ENCODE assay signal across 18 cellular contexts in the genomic region with DNA sequence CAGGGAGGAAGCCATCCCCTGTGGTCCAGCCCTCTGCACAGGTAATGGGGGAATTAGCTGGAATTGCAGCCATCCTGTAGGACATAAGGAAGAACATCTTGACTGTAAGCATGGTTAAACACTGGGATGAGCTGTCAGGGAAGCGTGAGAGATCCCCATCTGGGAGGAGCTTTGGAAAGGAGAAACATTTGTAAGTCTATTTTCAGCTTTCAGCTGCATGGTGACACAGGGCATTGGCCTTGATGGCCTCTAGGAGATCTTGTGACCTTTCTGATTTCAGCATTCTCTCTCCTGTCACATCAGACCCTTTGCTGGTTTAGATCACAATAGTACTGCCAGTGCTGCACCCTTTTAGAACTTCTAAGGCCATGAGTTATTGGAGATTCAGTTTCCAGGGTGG. TPM values are rescaled to one million over a fixed set of nuclear protein-coding genes. Genes with fewer than 3 reads are reported as not detected.
DNase-seq lines count a peak whose midpoint lies in the region; ATAC-seq and TF ChIP-seq lines count a peak whose summit lies in the region.
"Had no signal": no experiment of that assay in that cellular context is flagged by ENCODE, and none has a peak within 500 bp of the region (broad histone marks: within the 10 kb centered on the region; RNA-seq: fewer than 3 reads in every experiment).

No MANE protein-coding gene starts in this region.

- H3K27me3 ChIP-seq in left ventricle myocardium inferior (ENCODE audit: low read depth) (no peaks in the 10 kb centered on the region), right lobe of liver (no peaks in the 10 kb centered on the region), upper lobe of right lung (no peaks in the 10 kb centered on the region), MG63 (no peaks in the 10 kb centered on the region)
- H3K27me3 ChIP-seq: Peyer's patch had no signal

- H3K27ac Mint-ChIP-seq in brain, result peak overlapping the region in 3 of 5 experiments; percentile 85 to 95 (median 92)

- DNase-seq in left ventricle myocardium inferior (no peak), left ventricle myocardium superior (no peak), right lobe of liver (no peak), upper lobe of right lung (no peak), substantia nigra (lab: John Stamatoyannopoulos, UW) (no peak), MG63 (no peak)
- DNase-seq: activated CD4-positive, CD25-positive, alpha-beta regulatory T cell treated with anti-CD3 and anti-CD28 coated beads, Interleukin-2, amount 50 U/mL, for 72 hours; activated T-cell treated with anti-CD3 and anti-CD28 coated beads, Interleukin-2, amount 50 U/mL, for 72 hours; EL; IMR-90; NCI-H510A treated with DMSO at 0.1 percent for 48 hours; nucleus accumbens; stimulated activated CD4-positive, alpha-beta T cell treated with anti-CD3 and anti-CD28 coated beads, Interleukin-12 subunit alpha, Interleukin-12 subunit beta, amount 100 ng/mL, for 4 hours; T-helper 1 cell had no signal

- no peaks in the 10 kb centered on the region for H3K27me3 Mint-ChIP-seq in brain

- peaks cover 21% of the 10 kb centered on the region for H3K9me3 ChIP-seq in left ventricle myocardium inferior (replicated peaks)
- H3K9me3 ChIP-seq in right lobe of liver, result no peaks in the 10 kb centered on the region
- no peaks in the 10 kb centered on the region for H3K9me3 ChIP-seq in upper lobe of right lung
- peaks cover 17% of the 10 kb centered on the region for H3K9me3 ChIP-seq in MG63

- TF ChIP-seq CTCF in left ventricle myocardium inferior (IDR thresholded peaks at IDR 0.05; ENCODE audit: borderline replicate concordance) (no peak), brain (conservative IDR thresholded peaks at IDR 0.05) (no peak), right lobe of liver (IDR thresholded peaks at IDR 0.05) (no peak), upper lobe of right lung (IDR thresholded peaks at IDR 0.05) (no peak)

- H3K4me3 ChIP-seq in left ventricle myocardium inferior (no peak overlapping the region), right lobe of liver (no peak overlapping the region), upper lobe of right lung (no peak overlapping the region), MG63 (no peak overlapping the region)
- H3K4me3 ChIP-seq: GM12878, Peyer's patch had no signal

- H3K36me3 Mint-ChIP-seq in brain, result peaks cover 41% of the 10 kb centered on the region

- H3K36me3 ChIP-seq in left ventricle myocardium inferior (no peaks in the 10 kb centered on the region), right lobe of liver (peaks cover 0 to 3% (median 0%) of the 10 kb centered on the region in 4 donors), upper lobe of right lung (no peaks in the 10 kb centered on the region), MG63 (peaks cover 11% of the 10 kb centered on the region)
- H3K36me3 ChIP-seq: Peyer's patch had no signal

- intact Hi-C loops in left ventricle myocardium inferior (cut with micrococcal nuclease) (no loop called here), left ventricle myocardium superior (cut with micrococcal nuclease) (no loop called here), right lobe of liver (cut with DNase I) (no loop called here), upper lobe of right lung (cut with DNase I) (loop anchor here (2.0 kb wide), 1 partner anchor 45 kb away; no protein-coding TSS in a partner anchor)

- TF ChIP-seq POLR2A in right lobe of liver (IDR thresholded peaks at IDR 0.05), result no peak

- no peak overlapping the region for H3K4me3 Mint-ChIP-seq in brain
- H3K4me3 Mint-ChIP-seq: activated T-cell treated with anti-CD3 and anti-CD28 coated beads, Interleukin-2, amount 50 U/mL, for 72 hours had no signal

- H3K4me1 ChIP-seq in left ventricle myocardium inferior (peaks cover 73% of the 10 kb centered on the region), right lobe of liver (peaks cover 0 to 30% (median 14%) of the 10 kb centered on the region in 4 donors), upper lobe of right lung (peaks cover 58% of the 10 kb centered on the region)

- H3K9me3 Mint-ChIP-seq in brain, result peaks cover 26 to 39% (median 34%) of the 10 kb centered on the region in 5 experiments

- WGBS in right lobe of liver (ENCODE audit: insufficient coverage, low coverage, low lambda C conversion rate, missing lambda C conversion rate), result no CpG with 5 or more reads among the region's 1 CpG

- peaks cover 77% of the 10 kb centered on the region for H3K4me1 Mint-ChIP-seq in brain

- no peak for ATAC-seq in left ventricle myocardium superior
- peak in 3 of 4 donors; percentile 4 to 68 (median 52) for ATAC-seq in right lobe of liver
- no peak for ATAC-seq in upper lobe of right lung
- no peak for ATAC-seq in HG03280 (IDR thresholded peaks at IDR 0.05; ENCODE audit: unreplicated experiment)
- ATAC-seq: activated T-cell treated with anti-CD3 and anti-CD28 coated beads, Interleukin-2, amount 50 U/mL, for 72 hours; GM12878 had no signal

- H3K27ac ChIP-seq in left ventricle myocardium inferior (replicated peaks) (peak overlapping the region; percentile 78), right lobe of liver (peak overlapping the region in 1 of 3 donors; percentile 9), upper lobe of right lung (peak overlapping the region; percentile 70), substantia nigra (ENCODE audit: low read depth, low read length, poor library complexity, severe bottlenecking) (no peak overlapping the region)

RNA-seq across cellular contexts. Expression of a gene that starts 47.1 kb away (rescaled TPM):
- total RNA-seq in left ventricle myocardium inferior (26.7 TPM), left ventricle myocardium superior (25.0 TPM), right lobe of liver (10 to 100 TPM; 22.7 to 28.8 (median 24.3) TPM), upper lobe of right lung (78.3 TPM)
- 52.6 TPM for polyA plus RNA-seq in brain (ENCODE audit: insufficient read depth, low read depth, low replicate concordance)
- total RNA-seq in MG63 (2014; rRNA removed; shearing (Covaris generic); ENCODE audit: low replicate concordance), result 10.6 and 17.3 TPM in 2 replicates

Comparison
In these comparisons a context has a peak if more than half of its experiments do, and no peak if none do; other contexts are left out.
1. ATAC-seq: peak in right lobe of liver (3 of 4); none in left ventricle myocardium superior (single experiment), upper lobe of right lung (single experiment) and HG03280 (single experiment).